In genomic region chr1:149585592-149585991, GRCh38 we compare ENCODE assay signal across 16 cellular contexts. TPM values are rescaled to one million over a fixed set of nuclear protein-coding genes. Genes with fewer than 3 reads are reported as not detected.
A peak's percentile ranks its signal among the peaks of the same experiment; 100 is the strongest.
DNase-seq lines count a peak whose midpoint lies in the region; ATAC-seq and TF ChIP-seq lines count a peak whose summit lies in the region.
"Not testable (repeated sequence)": the region's sequence is repeated elsewhere in the genome, so short reads cannot be mapped to it uniquely, and the experiment has no call there.
"Had no signal": no experiment of that assay in that cellular context is flagged by ENCODE, and none has a peak within 500 bp of the region (broad histone marks: within the 10 kb centered on the region; RNA-seq: fewer than 3 reads in every experiment).

No MANE protein-coding gene starts in this region.

- H3K9me3 Mint-ChIP-seq in CD4-positive, alpha-beta memory T cell; activated CD4-positive, alpha-beta T cell treated with anti-CD3 and anti-CD28 coated beads, Interleukin-2, amount 10 ng/mL, durations not matched to agents 24 days and 14 days; activated naive CD8-positive, alpha-beta T cell treated with anti-CD3 and anti-CD28 coated beads, Interleukin-2, amount 10 ng/mL, durations not matched to agents 7 days and 5 days: not testable (repeated sequence)

- not testable (repeated sequence) for ATAC-seq in activated naive CD8-positive, alpha-beta T cell treated with anti-CD3 and anti-CD28 coated beads, Interleukin-2, amount 10 ng/mL, durations not matched to agents 7 days and 5 days (ENCODE audit: low read depth)

- not testable (repeated sequence) for TF ChIP-seq POLR2A in NB4 (IDR thresholded peaks at IDR 0.05; ENCODE audit: extremely low read depth, insufficient read length)

- not testable (repeated sequence) for H3K36me3 Mint-ChIP-seq in CD4-positive, alpha-beta memory T cell; activated CD4-positive, alpha-beta T cell treated with anti-CD3 and anti-CD28 coated beads, Interleukin-2, amount 10 ng/mL, durations not matched to agents 24 days and 14 days (ENCODE audit: low read depth); activated naive CD8-positive, alpha-beta T cell treated with anti-CD3 and anti-CD28 coated beads, Interleukin-2, amount 10 ng/mL, durations not matched to agents 7 days and 5 days

- CTCF ChIA-PET in CD4-positive, alpha-beta memory T cell (lab: Charles Lee; ENCODE audit: partially characterized antibody): not testable (repeated sequence)

- H3K36me3 ChIP-seq in CD4-positive, alpha-beta memory T cell (ENCODE audit: insufficient read depth, low read length): not testable (repeated sequence)

- H3K27me3 Mint-ChIP-seq in CD4-positive, alpha-beta memory T cell; activated CD4-positive, alpha-beta T cell treated with anti-CD3 and anti-CD28 coated beads, Interleukin-2, amount 10 ng/mL, durations not matched to agents 24 days and 14 days; activated naive CD8-positive, alpha-beta T cell treated with anti-CD3 and anti-CD28 coated beads, Interleukin-2, amount 10 ng/mL, durations not matched to agents 7 days and 5 days: not testable (repeated sequence)

- H3K27ac Mint-ChIP-seq in CD4-positive, alpha-beta memory T cell: peak overlapping the region in 5 of 7 donors; percentile 27 to 82 (median 75)
- not testable (repeated sequence) for H3K27ac Mint-ChIP-seq in activated CD4-positive, alpha-beta T cell treated with anti-CD3 and anti-CD28 coated beads, Interleukin-2, amount 10 ng/mL, durations not matched to agents 24 days and 14 days
- H3K27ac Mint-ChIP-seq in activated naive CD8-positive, alpha-beta T cell treated with anti-CD3 and anti-CD28 coated beads, Interleukin-2, amount 10 ng/mL, durations not matched to agents 7 days and 5 days: peak overlapping the region; percentile 33

- not testable (repeated sequence) for H3K27me3 ChIP-seq in CD4-positive, alpha-beta memory T cell (ENCODE audit: insufficient read depth, low read length)

- not testable (repeated sequence) for H3K9me3 ChIP-seq in CD4-positive, alpha-beta memory T cell (ENCODE audit: control insufficient read depth in 1 of 2, low read length in 2 of 2)

- H3K4me1 ChIP-seq in CD4-positive, alpha-beta memory T cell (ENCODE audit: insufficient read depth, low read length): not testable (repeated sequence)

- H3K4me3 ChIP-seq in CD4-positive, alpha-beta memory T cell (ENCODE audit: low read length in 2 of 2); NB4 (ENCODE audit: low read depth, low read length): not testable (repeated sequence)

- not testable (repeated sequence) for TF ChIP-seq CTCF in NB4 (IDR thresholded peaks at IDR 0.05; ENCODE audit: low read depth, low read length)

- DNase-seq in CD4-positive, alpha-beta memory T cell: peak; percentile 73 to 82 (median 77)
- peak; percentile 91 for DNase-seq in NB4 (ENCODE audit: low read depth)
- DNase-seq in SKM-1 (lab: John Stamatoyannopoulos, UW; ENCODE audit: unreplicated experiment): peak; percentile 64
- DNase-seq in activated CD4-positive, alpha-beta T cell treated with anti-CD3 and anti-CD28 coated beads, Interleukin-2, amount 10 ng/mL, durations not matched to agents 24 days and 14 days: peak; percentile 89
- DNase-seq in activated T-cell treated with anti-CD3 and anti-CD28 coated beads, Interleukin-2, amount 50 U/mL, for 48 hours: peak; percentile 48 to 58
- peak; percentile 37 for DNase-seq in activated naive CD8-positive, alpha-beta T cell treated with anti-CD3 and anti-CD28 coated beads, Interleukin-2, amount 10 ng/mL, durations not matched to agents 7 days and 5 days
- DNase-seq in mucosa of gallbladder (ENCODE audit: low spot score): peak; percentile 12
- DNase-seq in stimulated activated CD8-positive, alpha-beta memory T cell treated with anti-CD3 and anti-CD28 coated beads, Interleukin-15, amount 100 ng/mL, for 1 hour (ENCODE audit: low read depth): peak; percentile 28

- intact Hi-C loops in CD4-positive, alpha-beta memory T cell (cut with micrococcal nuclease); activated CD4-positive, alpha-beta T cell treated with anti-CD3 and anti-CD28 coated beads, Interleukin-2, amount 10 ng/mL, durations not matched to agents 24 days and 14 days (cut with micrococcal nuclease): not testable (repeated sequence)

- H3K4me3 Mint-ChIP-seq in CD4-positive, alpha-beta memory T cell: peak overlapping the region in 7 of 8 donors; percentile 11 to 75 (median 36)
- not testable (repeated sequence) for H3K4me3 Mint-ChIP-seq in activated CD4-positive, alpha-beta T cell treated with anti-CD3 and anti-CD28 coated beads, Interleukin-2, amount 10 ng/mL, durations not matched to agents 24 days and 14 days; activated naive CD8-positive, alpha-beta T cell treated with anti-CD3 and anti-CD28 coated beads, Interleukin-2, amount 10 ng/mL, durations not matched to agents 7 days and 5 days

- not testable (repeated sequence) for H3K4me1 Mint-ChIP-seq in CD4-positive, alpha-beta memory T cell; activated CD4-positive, alpha-beta T cell treated with anti-CD3 and anti-CD28 coated beads, Interleukin-2, amount 10 ng/mL, durations not matched to agents 24 days and 14 days; activated naive CD8-positive, alpha-beta T cell treated with anti-CD3 and anti-CD28 coated beads, Interleukin-2, amount 10 ng/mL, durations not matched to agents 7 days and 5 days

- POLR2A ChIA-PET in CD4-positive, alpha-beta memory T cell (lab: Charles Lee; ENCODE audit: partially characterized antibody); activated naive CD8-positive, alpha-beta T cell treated with anti-CD3 and anti-CD28 coated beads, Interleukin-2, amount 10 ng/mL, durations not matched to agents 7 days and 5 days (lab: Charles Lee): not testable (repeated sequence)

- not testable (repeated sequence) for H3K27ac ChIP-seq in CD4-positive, alpha-beta memory T cell (ENCODE audit: low read depth, low read length)

RNA-seq across cellular contexts. Expression of gene PPIAL4C, which starts 1.9 kb away (rescaled TPM):
- total RNA-seq in CD4-positive, alpha-beta memory T cell: 1 to 10 TPM in 1 of 2 experiments, not detected in 1; 3.4 TPM
- polyA plus RNA-seq in CD4-positive, alpha-beta memory T cell: under 1 TPM in 1 of 2 donors, not detected in 1; 0.68 TPM
- not detected in 2 replicates for total RNA-seq in activated CD4-positive, alpha-beta T cell treated with anti-CD3 and anti-CD28 coated beads, Interleukin-2, amount 10 ng/mL, durations not matched to agents 24 days and 14 days
- 1 to 10 TPM; 1.2 to 3.9 TPM for total RNA-seq in activated naive CD8-positive, alpha-beta T cell treated with anti-CD3 and anti-CD28 coated beads, Interleukin-2, amount 10 ng/mL, durations not matched to agents 7 days and 5 days
- total RNA-seq in mucosa of gallbladder: not detected
- total RNA-seq: activated CD8-positive, alpha-beta memory T cell treated with anti-CD3 and anti-CD28 coated beads for 36 hours; foreskin keratinocyte; GM23338; HT1080; kidney epithelial cell; psoas muscle had no signal
- polyA plus RNA-seq: aorta, foreskin keratinocyte, GM23338, neural cell, psoas muscle had no signal

Comparison
In these comparisons a context has a peak if more than half of its experiments do, and no peak if none do; other contexts are left out.
1. DNase-seq: peak in every context shown above with its lines; median percentile 91 in NB4; 89 in activated CD4-positive, alpha-beta T cell treated with anti-CD3 and anti-CD28 coated beads, Interleukin-2, amount 10 ng/mL, durations not matched to agents 24 days and 14 days; 77 in CD4-positive, alpha-beta memory T cell; 64 in SKM-1; 53 in activated T-cell treated with anti-CD3 and anti-CD28 coated beads, Interleukin-2, amount 50 U/mL, for 48 hours; 37 in activated naive CD8-positive, alpha-beta T cell treated with anti-CD3 and anti-CD28 coated beads, Interleukin-2, amount 10 ng/mL, durations not matched to agents 7 days and 5 days; 28 in stimulated activated CD8-positive, alpha-beta memory T cell treated with anti-CD3 and anti-CD28 coated beads, Interleukin-15, amount 100 ng/mL, for 1 hour; 12 in mucosa of gallbladder.